ENCODE assay signal across 13 cellular contexts in the genomic region with DNA sequence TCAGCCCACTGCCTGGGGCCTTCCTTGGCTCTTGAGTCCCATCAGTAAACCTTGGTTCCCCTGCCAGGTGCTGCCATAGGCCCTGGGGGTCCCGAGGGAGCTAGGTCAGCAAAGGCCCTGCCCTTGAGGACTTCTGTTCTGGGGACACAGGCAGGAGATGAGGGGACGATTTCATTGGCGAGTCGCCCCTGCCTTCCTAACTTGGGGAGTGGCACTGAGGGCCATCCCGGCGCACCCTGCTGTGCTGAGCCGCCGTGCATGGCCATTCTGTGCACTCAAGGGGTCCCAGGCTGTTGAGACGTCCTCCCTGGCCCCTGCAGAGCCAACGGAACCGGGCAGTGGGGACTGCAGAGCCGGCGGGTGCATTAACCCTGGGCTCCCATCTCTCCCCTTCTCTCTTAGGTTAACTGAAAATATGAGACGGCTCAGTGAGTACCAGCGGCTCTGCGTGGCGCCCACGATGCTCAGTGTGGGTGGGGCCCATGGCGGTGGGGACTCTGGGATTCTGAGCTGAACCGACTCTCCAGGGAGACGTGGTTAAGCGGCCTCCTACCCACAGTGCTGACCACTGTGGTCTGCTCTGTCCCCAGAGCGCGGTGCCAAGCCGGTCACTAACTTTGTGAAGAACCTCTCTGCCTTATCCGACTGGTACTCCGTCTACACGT. TPM values are rescaled to one million over a fixed set of nuclear protein-coding genes. Genes with fewer than 3 reads are reported as not detected.
A peak's percentile ranks its signal among the peaks of the same experiment; 100 is the strongest.
DNase-seq lines count a peak whose midpoint lies in the region; ATAC-seq and TF ChIP-seq lines count a peak whose summit lies in the region.
"Had no signal": no experiment of that assay in that cellular context is flagged by ENCODE, and none has a peak within 500 bp of the region (broad histone marks: within the 10 kb centered on the region; RNA-seq: fewer than 3 reads in every experiment).

No MANE protein-coding gene starts in this region.

- H2BK120ac ChIP-seq in H9 (ENCODE audit: low read depth, low read length, poor library complexity, severe bottlenecking): no peak overlapping the region
- no peak overlapping the region for H2BK120ac ChIP-seq in neuronal stem cell (ENCODE audit: low read depth, low read length)

- H2AK5ac ChIP-seq in H9 (ENCODE audit: insufficient read length, low read length) (no peak overlapping the region), neuronal stem cell (ENCODE audit: low read depth, low read length) (no peak overlapping the region)

- H3K27me3 ChIP-seq in cardiac muscle cell: no peaks in the 10 kb centered on the region
- no peaks in the 10 kb centered on the region for H3K27me3 ChIP-seq in H9 (ENCODE audit: insufficient read depth, low read length)
- no peaks in the 10 kb centered on the region for H3K27me3 ChIP-seq in neuronal stem cell (ENCODE audit: control insufficient read depth in 3 of 3, insufficient read depth in 3 of 3, low read depth in 1 of 3, low read length in 3 of 3)
- H3K27me3 ChIP-seq in hepatocyte: no peaks in the 10 kb centered on the region

- no peak overlapping the region for H2AFZ ChIP-seq in H9 (ENCODE audit: low read length)
- no peak overlapping the region for H2AFZ ChIP-seq in neuronal stem cell (ENCODE audit: low read length)
- H2AFZ ChIP-seq in hepatocyte: no peak overlapping the region

- ATAC-seq in left cardiac atrium (no peak), T-helper 17 cell (no peak), sciatic nerve (no peak), HG02870 (IDR thresholded peaks at IDR 0.05; ENCODE audit: unreplicated experiment) (no peak)
- ATAC-seq: A549, HepG2 had no signal

- H3K36me3 Mint-ChIP-seq in H9 (ENCODE audit: insufficient read depth in 1 of 3, low read depth in 3 of 3) (no peaks in the 10 kb centered on the region; a peak in 1 of 7 replicates), T-helper 17 cell (ENCODE audit: low read depth) (no peaks in the 10 kb centered on the region)

- H3K4me3 ChIP-seq in cardiac muscle cell: no peak overlapping the region
- no peak overlapping the region for H3K4me3 ChIP-seq in neuronal stem cell (ENCODE audit: low read length in 2 of 2)
- H3K4me3 ChIP-seq in hepatocyte: no peak overlapping the region
- H3K4me3 ChIP-seq: A549 had no signal

- H3K4me3 Mint-ChIP-seq in H9: no peak overlapping the region; a peak in 1 of 5 replicates
- no peak overlapping the region for H3K4me3 Mint-ChIP-seq in T-helper 17 cell
- H3K4me3 Mint-ChIP-seq: CD4-positive, CD25-positive, alpha-beta regulatory T cell had no signal

- H3K4ac ChIP-seq in H9 (ENCODE audit: low read depth, low read length) (no peak overlapping the region), neuronal stem cell (ENCODE audit: low read length) (no peak overlapping the region)

- H3K79me2 ChIP-seq in H9 (ENCODE audit: insufficient read depth, low read length) (no peaks in the 10 kb centered on the region), hepatocyte (no peaks in the 10 kb centered on the region)

- H3K4me1 Mint-ChIP-seq in H9 (peaks cover 7 to 12% of the 10 kb centered on the region in 2 experiments), T-helper 17 cell (peaks cover 19% of the 10 kb centered on the region)

- no peak overlapping the region for H4K8ac ChIP-seq in H9 (replicated peaks; ENCODE audit: insufficient read length, low read depth, low read length)
- H4K8ac ChIP-seq in neuronal stem cell (ENCODE audit: low read depth, low read length): no peak overlapping the region

- peak overlapping the region; percentile 71 for H3K27ac ChIP-seq in cardiac muscle cell
- no peak overlapping the region for H3K27ac ChIP-seq in H9 (ENCODE audit: insufficient read length, low read depth, low read length)
- H3K27ac ChIP-seq in neuronal stem cell (replicated peaks; ENCODE audit: low read length): no peak overlapping the region
- H3K27ac ChIP-seq in hepatocyte: no peak overlapping the region
- H3K27ac ChIP-seq: A549 had no signal

- H2BK15ac ChIP-seq in H9 (ENCODE audit: low read depth, low read length) (no peak overlapping the region), neuronal stem cell (ENCODE audit: low read length) (no peak overlapping the region)

- DNase-seq in cardiac muscle cell (ENCODE audit: low read depth in 1 of 2, low spot score in 1 of 2): no peak
- DNase-seq in left cardiac atrium: no peak
- DNase-seq in H9: no peak
- DNase-seq in T-helper 17 cell: no peak
- no peak for DNase-seq in neuronal stem cell (ENCODE audit: low spot score)
- no peak for DNase-seq in sciatic nerve (ENCODE audit: low spot score)
- no peak for DNase-seq in hepatocyte (ENCODE audit: low spot score)
- DNase-seq: CD4-positive, CD25-positive, alpha-beta regulatory T cell; DMS53; GF-D8 had no signal

- H3K4me1 ChIP-seq in cardiac muscle cell (ENCODE audit: low read depth) (peaks cover 23% of the 10 kb centered on the region), H9 (ENCODE audit: insufficient read depth, low read length) (no peaks in the 10 kb centered on the region), neuronal stem cell (ENCODE audit: control insufficient read depth in 2 of 2, insufficient read depth in 1 of 2, low read depth in 1 of 2, low read length in 2 of 2) (no peaks in the 10 kb centered on the region), hepatocyte (ENCODE audit: insufficient read depth) (peaks cover 13% of the 10 kb centered on the region)

- H4K5ac ChIP-seq in H9 (ENCODE audit: insufficient read length, low read depth, low read length): no peak overlapping the region

- H3K9me3 ChIP-seq in cardiac muscle cell (ENCODE audit: low read depth): no peaks in the 10 kb centered on the region
- H3K9me3 ChIP-seq in H9 (ENCODE audit: control insufficient read depth, low read depth, low read length): no peaks in the 10 kb centered on the region
- H3K9me3 ChIP-seq in T-helper 17 cell (ENCODE audit: control insufficient read depth, low read length, poor library complexity, severe bottlenecking): no peaks in the 10 kb centered on the region
- no peaks in the 10 kb centered on the region for H3K9me3 ChIP-seq in neuronal stem cell (replicated peaks in 1 of 2; ENCODE audit: control insufficient read depth in 2 of 2, insufficient read depth in 1 of 2, low read depth in 1 of 2, low read length in 2 of 2)
- H3K9me3 ChIP-seq in hepatocyte (ENCODE audit: low read depth): no peaks in the 10 kb centered on the region
- H3K9me3 ChIP-seq: A549 had no signal

- H2BK12ac ChIP-seq in H9 (ENCODE audit: insufficient read length, low read depth, low read length): no peak overlapping the region
- no peak overlapping the region for H2BK12ac ChIP-seq in neuronal stem cell (ENCODE audit: low read length)

- TF ChIP-seq CTCF in cardiac muscle cell (IDR thresholded peaks at IDR 0.05; ENCODE audit: low read depth, low read length) (no peak), H9 (conservative IDR thresholded peaks at IDR 0.05) (no peak), hepatocyte (IDR thresholded peaks at IDR 0.05; ENCODE audit: poor library complexity) (no peak)

- no peaks in the 10 kb centered on the region for H3K23me2 ChIP-seq in H9 (ENCODE audit: insufficient read length, low read depth, low read length, poor library complexity, severe bottlenecking)

- H3K36me3 ChIP-seq in cardiac muscle cell: peaks cover 15% of the 10 kb centered on the region
- peaks cover 3 to 29% of the 10 kb centered on the region in 2 donors for H3K36me3 ChIP-seq in neuronal stem cell (replicated peaks in 1 of 2; ENCODE audit: control insufficient read depth in 2 of 2, insufficient read depth in 2 of 2, low read length in 2 of 2)
- no peaks in the 10 kb centered on the region for H3K36me3 ChIP-seq in hepatocyte (replicated peaks; ENCODE audit: insufficient read depth, low read depth)

- intact Hi-C loops in left cardiac atrium (cut with DNase I): loop anchor here in 1 of 2 donors (5.0 kb wide), 1 partner anchor 86 kb away; no protein-coding TSS in a partner anchor
- intact Hi-C loops in sciatic nerve (cut with DNase I): no loop called here

- H2BK20ac ChIP-seq in H9 (ENCODE audit: low read depth, low read length, poor library complexity, severe bottlenecking): no peak overlapping the region

- WGBS in H9 (ENCODE audit: extremely low coverage, insufficient read length, low lambda C conversion rate): no CpG with 5 or more reads among the region's 28 CpGs
- WGBS in neuronal stem cell (ENCODE audit: extremely low coverage in 2 of 2, insufficient read length in 2 of 2, insufficient replicate concordance in 1 of 2), 2 donors: no CpG with 5 or more reads among the region's 28 CpGs
- 97% methylated on average over 28 of the region's 28 CpGs for WGBS in hepatocyte (ENCODE audit: low lambda C conversion rate, missing lambda C conversion rate)

- H3K9me3 Mint-ChIP-seq in H9: no peaks in the 10 kb centered on the region
- H3K9me3 Mint-ChIP-seq: CD4-positive, CD25-positive, alpha-beta regulatory T cell had no signal

- no peak overlapping the region for H3K56ac ChIP-seq in H9 (ENCODE audit: insufficient read length, low read depth, low read length)

- H3K18ac ChIP-seq in H9 (ENCODE audit: insufficient read length, low read depth, low read length) (no peak overlapping the region), neuronal stem cell (ENCODE audit: low read length) (peak overlapping the region; percentile 71)

- H3K9ac ChIP-seq in H9 (ENCODE audit: extremely low read depth, insufficient read length, low read length): no peak overlapping the region
- H3K9ac ChIP-seq in neuronal stem cell (ENCODE audit: low read depth, low read length, poor library complexity): no peak overlapping the region

- H4K91ac ChIP-seq in H9 (ENCODE audit: insufficient read length, low read depth, low read length): no peak overlapping the region
- H4K91ac ChIP-seq in neuronal stem cell (ENCODE audit: low read depth, low read length, poor library complexity): no peak overlapping the region

- H3K14ac ChIP-seq in H9 (ENCODE audit: insufficient read depth, low read length) (peak overlapping the region; percentile 13; the same call in 1 of the 2 replicates), neuronal stem cell (ENCODE audit: low read length) (peak overlapping the region; percentile 82)

- peak overlapping the region in 1 of 3 experiments; percentile 48; a peak in 1 of 7 replicates for H3K27ac Mint-ChIP-seq in H9
- peak overlapping the region; percentile 47 for H3K27ac Mint-ChIP-seq in T-helper 17 cell
- H3K27ac Mint-ChIP-seq: CD4-positive, CD25-positive, alpha-beta regulatory T cell had no signal

- H3K4me2 ChIP-seq in H9 (ENCODE audit: insufficient read depth, insufficient read length, low read length): no peak overlapping the region
- H3K4me2 ChIP-seq in neuronal stem cell (ENCODE audit: insufficient read depth, low read length, poor library complexity, severe bottlenecking): no peak overlapping the region
- no peak overlapping the region for H3K4me2 ChIP-seq in hepatocyte
- H3K4me2 ChIP-seq: A549 had no signal

- H3K27me3 Mint-ChIP-seq in H9 (ENCODE audit: low read depth) (no peaks in the 10 kb centered on the region), T-helper 17 cell (no peaks in the 10 kb centered on the region)
- H3K27me3 Mint-ChIP-seq: CD4-positive, CD25-positive, alpha-beta regulatory T cell had no signal

- no peaks in the 10 kb centered on the region for H3K9me2 ChIP-seq in hepatocyte (replicated peaks; ENCODE audit: insufficient read depth)

- H3T11ph ChIP-seq in H9 (ENCODE audit: low read length): no peak overlapping the region

- H2BK5ac ChIP-seq in H9 (ENCODE audit: insufficient read length, low read length) (no peak overlapping the region), neuronal stem cell (ENCODE audit: low read length) (peak overlapping the region; percentile 75)

- H3K23ac ChIP-seq in H9 (ENCODE audit: insufficient read length, low read depth, low read length) (no peak overlapping the region), neuronal stem cell (ENCODE audit: low read depth, low read length, poor library complexity) (no peak overlapping the region)

- H4K20me1 ChIP-seq in H9 (ENCODE audit: control insufficient read depth, insufficient read depth, insufficient read length) (no peaks in the 10 kb centered on the region), hepatocyte (ENCODE audit: insufficient read depth, poor library complexity, severe bottlenecking) (no peaks in the 10 kb centered on the region)

- H3K79me1 ChIP-seq in H9 (ENCODE audit: insufficient read depth, low read depth, low read length, poor library complexity, severe bottlenecking): no peaks in the 10 kb centered on the region
- H3K79me1 ChIP-seq in neuronal stem cell (ENCODE audit: low read depth, low read length): no peaks in the 10 kb centered on the region

RNA-seq across cellular contexts. Expression of a gene that starts 43.4 kb away (rescaled TPM):
- 49.3 and 79.3 TPM in 2 replicates for total RNA-seq in cardiac muscle cell
- 51.8 and 57.5 TPM in 2 replicates for polyA plus RNA-seq in cardiac muscle cell
- total RNA-seq in left cardiac atrium: 10 to 100 TPM; 58.5 to 95.4 TPM
- total RNA-seq in H9 (2021): 19.8 and 20.4 TPM in 2 replicates
- total RNA-seq in T-helper 17 cell: 10 to 100 TPM; 14.2 to 14.5 TPM
- 13.1 TPM for polyA plus RNA-seq in neuronal stem cell (2013, experiment 1 of 2)
- 11.3 TPM for polyA plus RNA-seq in neuronal stem cell (2013, experiment 2 of 2)
- total RNA-seq in sciatic nerve: 51.5 TPM
- total RNA-seq in hepatocyte: 21.2 and 21.8 TPM in 2 replicates
- 31.0 and 32.6 TPM in 2 replicates for polyA plus RNA-seq in hepatocyte
